Comparison of ENCODE assay signal across 19 cellular contexts in the genomic region with DNA sequence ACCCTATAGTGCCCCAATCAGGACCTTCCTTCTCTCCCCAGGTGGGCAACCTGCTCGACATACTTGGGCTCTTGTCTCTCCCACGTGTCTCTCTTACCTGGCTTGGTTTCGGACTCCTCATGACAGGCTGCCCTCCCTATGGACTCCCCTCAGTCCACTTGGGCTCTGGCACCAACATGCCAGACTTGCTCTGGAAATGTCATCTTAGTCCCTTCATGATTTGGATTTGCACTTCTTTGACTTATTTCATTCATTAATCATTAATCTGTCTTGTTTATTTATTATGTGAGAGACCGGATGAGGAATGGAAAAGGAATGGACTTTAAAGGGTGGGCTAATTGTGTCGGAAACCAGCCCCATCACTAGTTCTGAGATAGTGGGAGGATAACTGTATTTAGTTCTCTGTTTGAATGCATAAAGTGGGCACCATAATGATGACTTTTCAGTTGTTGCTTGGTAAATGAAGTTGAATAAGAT.
"Had no signal": no experiment of that assay in that cellular context is flagged by ENCODE, and none has a peak within 500 bp of the region (broad histone marks: within the 10 kb centered on the region; RNA-seq: fewer than 3 reads in every experiment).

No MANE protein-coding gene starts in this region.

- H3K4me3 ChIP-seq: lower lobe of right lung, right atrium auricular region, suprapubic skin, tibial nerve had no signal

- H3K9me3 ChIP-seq: lower lobe of right lung, right atrium auricular region, suprapubic skin, tibial nerve had no signal

- H3K27ac ChIP-seq: foreskin keratinocyte, lower lobe of right lung, right atrium auricular region, suprapubic skin, tibial nerve had no signal

- H3K27me3 ChIP-seq: foreskin keratinocyte, right atrium auricular region, suprapubic skin, tibial nerve had no signal

- H3K9me3 Mint-ChIP-seq: activated CD4-positive, alpha-beta memory T cell treated with anti-CD3 and anti-CD28 coated beads for 36 hours; activated naive CD8-positive, alpha-beta T cell treated with anti-CD3 and anti-CD28 coated beads for 36 hours; naive B cell; stimulated activated naive CD8-positive, alpha-beta T cell treated with anti-CD3 and anti-CD28 coated beads, Interleukin-15, Interleukin-2, amounts not matched to agents 100 ng/mL and 50 ng/mL, for 24 hours; T-helper 1 cell treated with Interleukin-12 subunit alpha and Interleukin-12 subunit beta and Interleukin-4 antibody, amounts not matched to agents 30 μg/mL and 1 μg/mL, for 36 hours had no signal

- H3K27ac Mint-ChIP-seq: activated CD4-positive, alpha-beta memory T cell treated with anti-CD3 and anti-CD28 coated beads for 36 hours; activated naive CD8-positive, alpha-beta T cell treated with anti-CD3 and anti-CD28 coated beads for 36 hours; progenitor cell of endocrine pancreas; stimulated activated naive CD8-positive, alpha-beta T cell treated with anti-CD3 and anti-CD28 coated beads, Interleukin-15, Interleukin-2, amounts not matched to agents 100 ng/mL and 50 ng/mL, for 24 hours; T-helper 1 cell treated with Interleukin-12 subunit alpha and Interleukin-12 subunit beta and Interleukin-4 antibody, amounts not matched to agents 30 μg/mL and 1 μg/mL, for 36 hours had no signal

- H3K4me3 Mint-ChIP-seq: activated CD4-positive, alpha-beta memory T cell treated with anti-CD3 and anti-CD28 coated beads for 36 hours; activated naive CD8-positive, alpha-beta T cell treated with anti-CD3 and anti-CD28 coated beads for 36 hours; stimulated activated naive CD8-positive, alpha-beta T cell treated with anti-CD3 and anti-CD28 coated beads, Interleukin-15, Interleukin-2, amounts not matched to agents 100 ng/mL and 50 ng/mL, for 24 hours; T-helper 1 cell treated with Interleukin-12 subunit alpha and Interleukin-12 subunit beta and Interleukin-4 antibody, amounts not matched to agents 30 μg/mL and 1 μg/mL, for 36 hours had no signal

- H3K4me1 ChIP-seq: foreskin keratinocyte, lower lobe of right lung, suprapubic skin had no signal

- H3K36me3 ChIP-seq: lower lobe of right lung, right atrium auricular region, suprapubic skin, tibial nerve had no signal

- H3K27me3 Mint-ChIP-seq: activated CD4-positive, alpha-beta memory T cell treated with anti-CD3 and anti-CD28 coated beads for 36 hours; activated naive CD8-positive, alpha-beta T cell treated with anti-CD3 and anti-CD28 coated beads for 36 hours; naive B cell; progenitor cell of endocrine pancreas; stimulated activated naive CD8-positive, alpha-beta T cell treated with anti-CD3 and anti-CD28 coated beads, Interleukin-15, Interleukin-2, amounts not matched to agents 100 ng/mL and 50 ng/mL, for 24 hours had no signal

- DNase-seq: activated CD4-positive, alpha-beta memory T cell treated with anti-CD3 and anti-CD28 coated beads for 36 hours; activated CD4-positive, alpha-beta T cell treated with anti-CD3 and anti-CD28 coated beads for 48 hours; activated naive CD4-positive, alpha-beta T cell treated with Interleukin-2 at 50 U/mL for 16 hours; activated naive CD8-positive, alpha-beta T cell treated with anti-CD3 and anti-CD28 coated beads for 36 hours; activated T-cell treated with anti-CD3 and anti-CD28 coated beads, Interleukin-2, amount 50 U/mL, for 48 hours; central memory CD4-positive, alpha-beta T cell; dermis blood vessel endothelial cell; effector CD8-positive, alpha-beta T cell; foreskin keratinocyte; left cardiac atrium; lower lobe of right lung; naive B cell; stimulated activated CD4-positive, alpha-beta T cell treated with anti-CD3 and anti-CD28 coated beads, Interleukin-4, amount 100 ng/mL, for 24 hours had no signal

- ATAC-seq: foreskin keratinocyte, left cardiac atrium, lower lobe of right lung had no signal
